1 cellular context compared by ENCODE assay signal in the genomic region with DNA sequence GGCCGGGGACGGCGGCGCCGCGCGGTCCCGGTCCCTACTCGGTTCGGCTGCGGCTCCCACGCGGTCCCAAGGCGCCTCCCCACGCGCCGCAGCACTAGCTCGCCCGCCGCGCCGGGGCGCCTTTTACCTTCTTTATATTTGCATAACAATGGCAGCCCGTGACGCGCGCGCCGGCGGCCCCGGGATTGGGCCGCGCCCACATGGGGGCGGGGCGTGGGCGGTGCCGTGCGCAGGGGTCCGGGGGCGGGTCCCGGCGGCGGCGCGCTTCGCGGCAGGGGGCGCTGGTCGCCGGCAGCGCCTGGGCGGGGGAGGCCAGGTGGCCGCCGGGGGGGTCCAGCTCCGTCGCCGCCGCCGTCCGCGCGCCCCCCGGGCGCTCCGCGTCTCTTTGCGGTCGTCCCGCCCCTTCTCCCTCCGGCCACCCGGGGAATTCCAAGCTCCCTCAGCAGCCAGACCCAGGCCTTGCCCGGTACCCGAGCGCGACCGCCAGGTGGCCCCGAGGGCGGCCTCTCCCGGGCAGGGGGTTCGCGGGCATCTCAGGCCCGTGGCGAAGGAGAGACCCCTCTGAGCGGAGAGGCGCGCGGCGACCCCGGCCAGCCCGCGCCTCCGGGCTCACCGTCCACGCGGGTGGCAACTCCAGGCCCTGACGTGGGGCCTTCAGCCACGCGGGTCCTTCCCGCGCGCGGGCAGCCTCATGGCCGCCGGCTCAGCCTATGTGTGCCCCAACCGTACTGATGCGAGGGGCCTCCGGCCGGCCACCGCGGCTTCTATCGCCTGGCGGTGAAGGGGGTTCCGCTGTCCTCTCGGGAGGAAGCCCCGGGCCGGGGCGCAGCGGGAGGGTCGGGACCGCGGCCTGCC.
A peak's percentile ranks its signal among the peaks of the same experiment; 100 is the strongest.
TF ChIP-seq lines count a peak whose summit lies in the region.

A gene with protein sequence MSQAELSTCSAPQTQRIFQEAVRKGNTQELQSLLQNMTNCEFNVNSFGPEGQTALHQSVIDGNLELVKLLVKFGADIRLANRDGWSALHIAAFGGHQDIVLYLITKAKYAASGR (minus strand): TSS at position 96 of the 855 bp plus-strand sequence. CDS start 343 bp downstream, outside the sequence.

TF ChIP-seq in K562, 482 proteins besides CTCF, POLR2A, EP300 and RAD21 (continued from another document and continues in another):
- TF ChIP-seq, protein P1, sequence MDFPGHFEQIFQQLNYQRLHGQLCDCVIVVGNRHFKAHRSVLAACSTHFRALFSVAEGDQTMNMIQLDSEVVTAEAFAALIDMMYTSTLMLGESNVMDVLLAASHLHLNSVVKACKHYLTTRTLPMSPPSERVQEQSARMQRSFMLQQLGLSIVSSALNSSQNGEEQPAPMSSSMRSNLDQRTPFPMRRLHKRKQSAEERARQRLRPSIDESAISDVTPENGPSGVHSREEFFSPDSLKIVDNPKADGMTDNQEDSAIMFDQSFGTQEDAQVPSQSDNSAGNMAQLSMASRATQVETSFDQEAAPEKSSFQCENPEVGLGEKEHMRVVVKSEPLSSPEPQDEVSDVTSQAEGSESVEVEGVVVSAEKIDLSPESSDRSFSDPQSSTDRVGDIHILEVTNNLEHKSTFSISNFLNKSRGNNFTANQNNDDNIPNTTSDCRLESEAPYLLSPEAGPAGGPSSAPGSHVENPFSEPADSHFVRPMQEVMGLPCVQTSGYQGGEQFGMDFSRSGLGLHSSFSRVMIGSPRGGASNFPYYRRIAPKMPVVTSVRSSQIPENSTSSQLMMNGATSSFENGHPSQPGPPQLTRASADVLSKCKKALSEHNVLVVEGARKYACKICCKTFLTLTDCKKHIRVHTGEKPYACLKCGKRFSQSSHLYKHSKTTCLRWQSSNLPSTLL (IDR thresholded peaks at IDR 0.05): no peak
- no peak for TF ChIP-seq KLF16 (IDR thresholded peaks at IDR 0.05)
- no peak for TF ChIP-seq WHSC1 (IDR thresholded peaks at IDR 0.05; ENCODE audit: low read length)
- TF ChIP-seq RBM17 (IDR thresholded peaks at IDR 0.05; ENCODE audit: borderline replicate concordance, low read depth, low read length): no peak
- no peak for TF ChIP-seq MBD2 (IDR thresholded peaks at IDR 0.05; ENCODE audit: borderline replicate concordance, low read depth)
- 0 out of 2 replicates have a peak, but pooled peaks have one; percentile 29 for TF ChIP-seq SUPT5H (IDR thresholded peaks at IDR 0.05)
- TF ChIP-seq BDP1 (IDR thresholded peaks at IDR 0.05; ENCODE audit: insufficient read depth, insufficient read length): no peak
- TF ChIP-seq PTBP1 (IDR thresholded peaks at IDR 0.05; ENCODE audit: low read depth, low read length): no peak
- no peak for TF ChIP-seq CCAR2 (IDR thresholded peaks at IDR 0.05; ENCODE audit: low read depth, low read length)
- no peak for TF ChIP-seq RAD51 (IDR thresholded peaks at IDR 0.05; ENCODE audit: borderline replicate concordance, low read depth)
- no peak for TF ChIP-seq SRSF9 (IDR thresholded peaks at IDR 0.05; ENCODE audit: borderline replicate concordance, low read depth, low read length)
- no peak for TF ChIP-seq ZKSCAN8 (CRISPR knock-in tag; IDR thresholded peaks at IDR 0.05)
- TF ChIP-seq, protein P2, sequence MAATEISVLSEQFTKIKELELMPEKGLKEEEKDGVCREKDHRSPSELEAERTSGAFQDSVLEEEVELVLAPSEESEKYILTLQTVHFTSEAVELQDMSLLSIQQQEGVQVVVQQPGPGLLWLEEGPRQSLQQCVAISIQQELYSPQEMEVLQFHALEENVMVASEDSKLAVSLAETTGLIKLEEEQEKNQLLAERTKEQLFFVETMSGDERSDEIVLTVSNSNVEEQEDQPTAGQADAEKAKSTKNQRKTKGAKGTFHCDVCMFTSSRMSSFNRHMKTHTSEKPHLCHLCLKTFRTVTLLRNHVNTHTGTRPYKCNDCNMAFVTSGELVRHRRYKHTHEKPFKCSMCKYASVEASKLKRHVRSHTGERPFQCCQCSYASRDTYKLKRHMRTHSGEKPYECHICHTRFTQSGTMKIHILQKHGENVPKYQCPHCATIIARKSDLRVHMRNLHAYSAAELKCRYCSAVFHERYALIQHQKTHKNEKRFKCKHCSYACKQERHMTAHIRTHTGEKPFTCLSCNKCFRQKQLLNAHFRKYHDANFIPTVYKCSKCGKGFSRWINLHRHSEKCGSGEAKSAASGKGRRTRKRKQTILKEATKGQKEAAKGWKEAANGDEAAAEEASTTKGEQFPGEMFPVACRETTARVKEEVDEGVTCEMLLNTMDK (IDR thresholded peaks at IDR 0.05; ENCODE audit: borderline replicate concordance, insufficient read depth, low read depth, low read length, poor library complexity, severe bottlenecking): peak; percentile 50
- no peak for TF ChIP-seq ZKSCAN3 (CRISPR knock-in tag; IDR thresholded peaks at IDR 0.05)
- no peak for TF ChIP-seq TCF7 (IDR thresholded peaks at IDR 0.05; ENCODE audit: borderline replicate concordance)
- TF ChIP-seq, protein P3, sequence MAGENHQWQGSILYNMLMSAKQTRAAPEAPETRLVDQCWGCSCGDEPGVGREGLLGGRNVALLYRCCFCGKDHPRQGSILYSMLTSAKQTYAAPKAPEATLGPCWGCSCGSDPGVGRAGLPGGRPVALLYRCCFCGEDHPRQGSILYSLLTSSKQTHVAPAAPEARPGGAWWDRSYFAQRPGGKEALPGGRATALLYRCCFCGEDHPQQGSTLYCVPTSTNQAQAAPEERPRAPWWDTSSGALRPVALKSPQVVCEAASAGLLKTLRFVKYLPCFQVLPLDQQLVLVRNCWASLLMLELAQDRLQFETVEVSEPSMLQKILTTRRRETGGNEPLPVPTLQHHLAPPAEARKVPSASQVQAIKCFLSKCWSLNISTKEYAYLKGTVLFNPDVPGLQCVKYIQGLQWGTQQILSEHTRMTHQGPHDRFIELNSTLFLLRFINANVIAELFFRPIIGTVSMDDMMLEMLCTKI (IDR thresholded peaks at IDR 0.05; ENCODE audit: partially characterized antibody): no peak
- TF ChIP-seq HMGN3 (IDR thresholded peaks at IDR 0.05; ENCODE audit: borderline replicate concordance, extremely low read depth, insufficient read length, low read depth, low read length): peak; percentile 31
- TF ChIP-seq, protein P4, sequence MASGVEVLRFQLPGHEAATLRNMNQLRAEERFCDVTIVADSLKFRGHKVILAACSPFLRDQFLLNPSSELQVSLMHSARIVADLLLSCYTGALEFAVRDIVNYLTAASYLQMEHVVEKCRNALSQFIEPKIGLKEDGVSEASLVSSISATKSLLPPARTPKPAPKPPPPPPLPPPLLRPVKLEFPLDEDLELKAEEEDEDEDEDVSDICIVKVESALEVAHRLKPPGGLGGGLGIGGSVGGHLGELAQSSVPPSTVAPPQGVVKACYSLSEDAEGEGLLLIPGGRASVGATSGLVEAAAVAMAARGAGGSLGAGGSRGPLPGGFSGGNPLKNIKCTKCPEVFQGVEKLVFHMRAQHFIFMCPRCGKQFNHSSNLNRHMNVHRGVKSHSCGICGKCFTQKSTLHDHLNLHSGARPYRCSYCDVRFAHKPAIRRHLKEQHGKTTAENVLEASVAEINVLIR (CRISPR knock-in tag; IDR thresholded peaks at IDR 0.05): 0 out of 2 replicates have a peak, but pooled peaks have one; percentile 41
- no peak for TF ChIP-seq ZNF764 (CRISPR knock-in tag; IDR thresholded peaks at IDR 0.05; ENCODE audit: low read depth)
- peak; percentile 29; the same call in 1 of the 2 replicates for TF ChIP-seq BHLHE40 (IDR thresholded peaks at IDR 0.05; ENCODE audit: low read length)
- peak; percentile 54 to 83 for TF ChIP-seq MAZ (CRISPR knock-in tag; conservative IDR thresholded peaks at IDR 0.05 in 1 of 2, IDR thresholded peaks at IDR 0.05 in 1 of 2)
- no peak for TF ChIP-seq HDGF (IDR thresholded peaks at IDR 0.05)
- TF ChIP-seq GABPA (tag; conservative IDR thresholded peaks at IDR 0.05; ENCODE audit: low read depth): no peak
- no peak for TF ChIP-seq ESRRB (CRISPR knock-in tag; IDR thresholded peaks at IDR 0.05; ENCODE audit: borderline replicate concordance)
- no peak for TF ChIP-seq NFXL1 (CRISPR knock-in tag; IDR thresholded peaks at IDR 0.05)
- TF ChIP-seq, protein P5, sequence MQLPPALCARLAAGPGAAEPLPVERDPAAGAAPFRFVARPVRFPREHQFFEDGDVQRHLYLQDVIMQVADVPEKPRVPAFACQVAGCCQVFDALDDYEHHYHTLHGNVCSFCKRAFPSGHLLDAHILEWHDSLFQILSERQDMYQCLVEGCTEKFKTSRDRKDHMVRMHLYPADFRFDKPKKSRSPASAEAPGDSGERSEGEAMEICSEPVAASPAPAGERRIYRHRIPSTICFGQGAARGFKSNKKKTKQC (CRISPR knock-in tag; IDR thresholded peaks at IDR 0.05): peak; percentile 95
- no peak for TF ChIP-seq ZZZ3 (IDR thresholded peaks at IDR 0.05)
- TF ChIP-seq, protein P6, sequence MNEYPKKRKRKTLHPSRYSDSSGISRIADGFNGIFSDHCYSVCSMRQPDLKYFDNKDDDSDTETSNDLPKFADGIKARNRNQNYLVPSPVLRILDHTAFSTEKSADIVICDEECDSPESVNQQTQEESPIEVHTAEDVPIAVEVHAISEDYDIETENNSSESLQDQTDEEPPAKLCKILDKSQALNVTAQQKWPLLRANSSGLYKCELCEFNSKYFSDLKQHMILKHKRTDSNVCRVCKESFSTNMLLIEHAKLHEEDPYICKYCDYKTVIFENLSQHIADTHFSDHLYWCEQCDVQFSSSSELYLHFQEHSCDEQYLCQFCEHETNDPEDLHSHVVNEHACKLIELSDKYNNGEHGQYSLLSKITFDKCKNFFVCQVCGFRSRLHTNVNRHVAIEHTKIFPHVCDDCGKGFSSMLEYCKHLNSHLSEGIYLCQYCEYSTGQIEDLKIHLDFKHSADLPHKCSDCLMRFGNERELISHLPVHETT (CRISPR knock-in tag; conservative IDR thresholded peaks at IDR 0.05 in 1 of 2, IDR thresholded peaks at IDR 0.05 in 1 of 2): peak in 1 of 2 experiments; percentile 80; a peak in 2 of 4 replicates
- TF ChIP-seq, protein P7, sequence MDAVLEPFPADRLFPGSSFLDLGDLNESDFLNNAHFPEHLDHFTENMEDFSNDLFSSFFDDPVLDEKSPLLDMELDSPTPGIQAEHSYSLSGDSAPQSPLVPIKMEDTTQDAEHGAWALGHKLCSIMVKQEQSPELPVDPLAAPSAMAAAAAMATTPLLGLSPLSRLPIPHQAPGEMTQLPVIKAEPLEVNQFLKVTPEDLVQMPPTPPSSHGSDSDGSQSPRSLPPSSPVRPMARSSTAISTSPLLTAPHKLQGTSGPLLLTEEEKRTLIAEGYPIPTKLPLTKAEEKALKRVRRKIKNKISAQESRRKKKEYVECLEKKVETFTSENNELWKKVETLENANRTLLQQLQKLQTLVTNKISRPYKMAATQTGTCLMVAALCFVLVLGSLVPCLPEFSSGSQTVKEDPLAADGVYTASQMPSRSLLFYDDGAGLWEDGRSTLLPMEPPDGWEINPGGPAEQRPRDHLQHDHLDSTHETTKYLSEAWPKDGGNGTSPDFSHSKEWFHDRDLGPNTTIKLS (IDR thresholded peaks at IDR 0.05; ENCODE audit: borderline replicate concordance, low read depth): no peak
- no peak for TF ChIP-seq SMARCA4 (IDR thresholded peaks at IDR 0.05)
- TF ChIP-seq STAG1 (CRISPR knock-in tag; IDR thresholded peaks at IDR 0.05; ENCODE audit: borderline replicate concordance): peak; percentile 60
- TF ChIP-seq RBM34 (IDR thresholded peaks at IDR 0.05; ENCODE audit: borderline replicate concordance, insufficient read depth, low read length): no peak
- TF ChIP-seq JUND (IDR thresholded peaks at IDR 0.05; ENCODE audit: borderline replicate concordance, low read depth, low read length): no peak
- TF ChIP-seq JUND (tag; IDR thresholded peaks at IDR 0.05; ENCODE audit: borderline replicate concordance, low read depth, low read length): no peak
- TF ChIP-seq KAT8 (IDR thresholded peaks at IDR 0.05; ENCODE audit: low read depth): no peak
- TF ChIP-seq, protein P8, sequence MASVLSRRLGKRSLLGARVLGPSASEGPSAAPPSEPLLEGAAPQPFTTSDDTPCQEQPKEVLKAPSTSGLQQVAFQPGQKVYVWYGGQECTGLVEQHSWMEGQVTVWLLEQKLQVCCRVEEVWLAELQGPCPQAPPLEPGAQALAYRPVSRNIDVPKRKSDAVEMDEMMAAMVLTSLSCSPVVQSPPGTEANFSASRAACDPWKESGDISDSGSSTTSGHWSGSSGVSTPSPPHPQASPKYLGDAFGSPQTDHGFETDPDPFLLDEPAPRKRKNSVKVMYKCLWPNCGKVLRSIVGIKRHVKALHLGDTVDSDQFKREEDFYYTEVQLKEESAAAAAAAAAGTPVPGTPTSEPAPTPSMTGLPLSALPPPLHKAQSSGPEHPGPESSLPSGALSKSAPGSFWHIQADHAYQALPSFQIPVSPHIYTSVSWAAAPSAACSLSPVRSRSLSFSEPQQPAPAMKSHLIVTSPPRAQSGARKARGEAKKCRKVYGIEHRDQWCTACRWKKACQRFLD (CRISPR knock-in tag; IDR thresholded peaks at IDR 0.05): peak; percentile 74
- TF ChIP-seq ZNF699 (CRISPR knock-in tag; IDR thresholded peaks at IDR 0.05; ENCODE audit: insufficient replicate concordance): no peak
- no peak for TF ChIP-seq ZNF239 (CRISPR knock-in tag; IDR thresholded peaks at IDR 0.05)
- TF ChIP-seq SETDB1 (IDR thresholded peaks at IDR 0.05; ENCODE audit: low read length): no peak
- TF ChIP-seq, protein P9, sequence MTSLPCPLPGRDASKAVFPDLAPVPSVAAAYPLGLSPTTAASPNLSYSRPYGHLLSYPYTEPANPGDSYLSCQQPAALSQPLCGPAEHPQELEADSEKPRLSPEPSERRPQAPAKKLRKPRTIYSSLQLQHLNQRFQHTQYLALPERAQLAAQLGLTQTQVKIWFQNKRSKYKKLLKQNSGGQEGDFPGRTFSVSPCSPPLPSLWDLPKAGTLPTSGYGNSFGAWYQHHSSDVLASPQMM (CRISPR knock-in tag; IDR thresholded peaks at IDR 0.05): no peak
- TF ChIP-seq ZNF263 (CRISPR knock-in tag; IDR thresholded peaks at IDR 0.05; ENCODE audit: borderline replicate concordance): no peak; the same call in 1 of the 2 replicates
- TF ChIP-seq NCOA4 (IDR thresholded peaks at IDR 0.05; ENCODE audit: partially characterized antibody): no peak
- TF ChIP-seq ZNF197 (CRISPR knock-in tag; IDR thresholded peaks at IDR 0.05; ENCODE audit: low read depth): no peak
- no peak for TF ChIP-seq TEAD4 (IDR thresholded peaks at IDR 0.05; ENCODE audit: low read length)
- peak; percentile 91; the same call in 1 of the 2 replicates for TF ChIP-seq TEAD4 (CRISPR knock-in tag; IDR thresholded peaks at IDR 0.05; ENCODE audit: borderline replicate concordance)
- TF ChIP-seq MXI1 (IDR thresholded peaks at IDR 0.05; ENCODE audit: low read depth, low read length): no peak
- no peak for TF ChIP-seq KDM2B (CRISPR knock-in tag; IDR thresholded peaks at IDR 0.05)
- no peak for TF ChIP-seq DPF2 (IDR thresholded peaks at IDR 0.05)
- TF ChIP-seq CBX2 (IDR thresholded peaks at IDR 0.05; ENCODE audit: insufficient read depth, low read length, poor library complexity, severe bottlenecking): no peak
- TF ChIP-seq, protein P10, sequence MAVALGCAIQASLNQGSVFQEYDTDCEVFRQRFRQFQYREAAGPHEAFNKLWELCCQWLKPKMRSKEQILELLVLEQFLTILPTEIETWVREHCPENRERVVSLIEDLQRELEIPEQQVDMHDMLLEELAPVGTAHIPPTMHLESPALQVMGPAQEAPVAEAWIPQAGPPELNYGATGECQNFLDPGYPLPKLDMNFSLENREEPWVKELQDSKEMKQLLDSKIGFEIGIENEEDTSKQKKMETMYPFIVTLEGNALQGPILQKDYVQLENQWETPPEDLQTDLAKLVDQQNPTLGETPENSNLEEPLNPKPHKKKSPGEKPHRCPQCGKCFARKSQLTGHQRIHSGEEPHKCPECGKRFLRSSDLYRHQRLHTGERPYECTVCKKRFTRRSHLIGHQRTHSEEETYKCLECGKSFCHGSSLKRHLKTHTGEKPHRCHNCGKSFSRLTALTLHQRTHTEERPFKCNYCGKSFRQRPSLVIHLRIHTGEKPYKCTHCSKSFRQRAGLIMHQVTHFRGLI (CRISPR knock-in tag; IDR thresholded peaks at IDR 0.05): no peak
